Comparison of ENCODE assay signal across 1 cellular context in genomic region chr15:74411686-74412085, GRCh38.
TF ChIP-seq lines count a peak whose summit lies in the region.

No MANE protein-coding gene starts in this region.

TF ChIP-seq in GM12878, 131 proteins besides CTCF, POLR2A, EP300 and RAD21:
- TF ChIP-seq POLR2AphosphoS5 (IDR thresholded peaks at IDR 0.05; ENCODE audit: low read length) (peak; percentile 56; the same call in 1 of the 2 replicates), BHLHE40 (IDR thresholded peaks at IDR 0.05; ENCODE audit: borderline replicate concordance in 1 of 2, low read depth in 2 of 2, low read length in 1 of 2) (no peak)
